Comparison of ENCODE assay signal across 9 cellular contexts in genomic region chr17:40070644-40070894, GRCh38. TPM values are rescaled to one million over a fixed set of nuclear protein-coding genes. Genes with fewer than 3 reads are reported as not detected.
A peak's percentile ranks its signal among the peaks of the same experiment; 100 is the strongest.
DNase-seq lines count a peak whose midpoint lies in the region; ATAC-seq and TF ChIP-seq lines count a peak whose summit lies in the region.
"Had no signal": no experiment of that assay in that cellular context is flagged by ENCODE, and none has a peak within 500 bp of the region (broad histone marks: within the 10 kb centered on the region; RNA-seq: fewer than 3 reads in every experiment).

No MANE protein-coding gene starts in this region.

- peak overlapping the region; percentile 88 for H2BK5ac ChIP-seq in neuronal stem cell (ENCODE audit: low read length)

- peak overlapping the region; percentile 87 for H2BK15ac ChIP-seq in neuronal stem cell (ENCODE audit: low read length)

- peaks cover 67% of the 10 kb centered on the region for H3K4me1 ChIP-seq in KMS-11 (ENCODE audit: low read depth, poor library complexity, severe bottlenecking)
- peaks cover 53 to 63% of the 10 kb centered on the region in 2 donors for H3K4me1 ChIP-seq in neuronal stem cell (ENCODE audit: control insufficient read depth in 2 of 2, insufficient read depth in 1 of 2, low read depth in 1 of 2, low read length in 2 of 2)

- H3K23ac ChIP-seq in neuronal stem cell (ENCODE audit: low read depth, low read length, poor library complexity), result peak overlapping the region; percentile 22

- peak overlapping the region; percentile 90 for H2BK120ac ChIP-seq in neuronal stem cell (ENCODE audit: low read depth, low read length)

- H3K79me2 ChIP-seq in KMS-11 (ENCODE audit: insufficient read depth, low read depth), result peaks cover 7% of the 10 kb centered on the region; the same call in 1 of the 2 replicates

- H3K9me3 ChIP-seq in neuronal stem cell (replicated peaks in 1 of 2; ENCODE audit: control insufficient read depth in 2 of 2, insufficient read depth in 1 of 2, low read depth in 1 of 2, low read length in 2 of 2), result no peaks in the 10 kb centered on the region

- peak overlapping the region; percentile 83 for H4K91ac ChIP-seq in neuronal stem cell (ENCODE audit: low read depth, low read length, poor library complexity)

- H3K14ac ChIP-seq in neuronal stem cell (ENCODE audit: low read length), result peak overlapping the region; percentile 90

- H3K4me2 ChIP-seq in KMS-11 (peak overlapping the region; percentile 99), neuronal stem cell (ENCODE audit: insufficient read depth, low read length, poor library complexity, severe bottlenecking) (no peak overlapping the region)

- peak overlapping the region; percentile 93 for H3K18ac ChIP-seq in neuronal stem cell (ENCODE audit: low read length)

- H2AK5ac ChIP-seq in neuronal stem cell (ENCODE audit: low read depth, low read length), result peak overlapping the region; percentile 88

- H3K4me3 ChIP-seq in KMS-11 (IDR thresholded peaks at IDR 0.05; ENCODE audit: insufficient read depth, low read depth, low read length) (no peak overlapping the region), coronary artery (peak overlapping the region; percentile 66), neuronal stem cell (ENCODE audit: low read length in 2 of 2) (no peak overlapping the region)

- H3K27ac ChIP-seq in 22Rv1 (peak overlapping the region; percentile 57; the same call in 1 of the 2 replicates), KMS-11 (peak overlapping the region; percentile 79), coronary artery (peak overlapping the region; percentile 93 to 98), neuronal stem cell (replicated peaks; ENCODE audit: low read length) (no peak overlapping the region)

- no peaks in the 10 kb centered on the region for H4K20me1 ChIP-seq in KMS-11 (ENCODE audit: insufficient read depth)

- H3K36me3 ChIP-seq in KMS-11 (ENCODE audit: insufficient read depth) (no peaks in the 10 kb centered on the region), neuronal stem cell (replicated peaks in 1 of 2; ENCODE audit: control insufficient read depth in 2 of 2, insufficient read depth in 2 of 2, low read length in 2 of 2) (peaks cover 0 to 6% of the 10 kb centered on the region in 2 donors)

- H3K4ac ChIP-seq in neuronal stem cell (ENCODE audit: low read length), result peak overlapping the region; percentile 71

- H3K27me3 ChIP-seq in KMS-11 (ENCODE audit: insufficient read depth, low read depth) (no peaks in the 10 kb centered on the region), neuronal stem cell (ENCODE audit: control insufficient read depth in 3 of 3, insufficient read depth in 3 of 3, low read depth in 1 of 3, low read length in 3 of 3) (no peaks in the 10 kb centered on the region)

- no peaks in the 10 kb centered on the region for H3K79me1 ChIP-seq in neuronal stem cell (ENCODE audit: low read depth, low read length)

- TF ChIP-seq CTCF in 22Rv1 (IDR thresholded peaks at IDR 0.05), result no peak
- TF ChIP-seq CTCF in KMS-11 (conservative IDR thresholded peaks at IDR 0.05; ENCODE audit: low read depth, low read length), result no peak
- TF ChIP-seq CTCF in coronary artery (IDR thresholded peaks at IDR 0.05), result no peak

- H2BK12ac ChIP-seq in neuronal stem cell (ENCODE audit: low read length), result peak overlapping the region; percentile 97

- no CpG with 5 or more reads among the region's 3 CpGs for WGBS in neuronal stem cell (ENCODE audit: extremely low coverage in 2 of 2, insufficient read length in 2 of 2, insufficient replicate concordance in 1 of 2), 2 donors

- H4K8ac ChIP-seq in neuronal stem cell (ENCODE audit: low read depth, low read length), result no peak overlapping the region

- ATAC-seq in GM21786 (IDR thresholded peaks at IDR 0.05; ENCODE audit: unreplicated experiment), result no peak

- H3K9ac ChIP-seq in KMS-11, result peak overlapping the region; percentile 62; the same call in 1 of the 2 replicates
- no peak overlapping the region for H3K9ac ChIP-seq in neuronal stem cell (ENCODE audit: low read depth, low read length, poor library complexity)

- DNase-seq in coronary artery (ENCODE audit: low spot score) (no peak), neuronal stem cell (ENCODE audit: low spot score) (no peak), NCI-H2196 treated with DMSO at 0.1 percent for 48 hours (lab: John Stamatoyannopoulos, UW; ENCODE audit: unreplicated experiment) (no peak), Ammon's horn (ENCODE audit: low spot score) (no peak)
- DNase-seq in activated CD4-positive, CD25-positive, alpha-beta regulatory T cell treated with anti-CD3 and anti-CD28 coated beads, Interleukin-2, amount 50 U/mL, for 72 hours, result no peak
- DNase-seq: stimulated activated CD4-positive, alpha-beta T cell treated with anti-CD3 and anti-CD28 coated beads, Interleukin-2, amount 100 ng/mL, for 24 hours had no signal

- peak overlapping the region; percentile 62; the same call in 1 of the 2 replicates for H2AFZ ChIP-seq in KMS-11 (ENCODE audit: low read depth)
- H2AFZ ChIP-seq in neuronal stem cell (ENCODE audit: low read length), result peak overlapping the region; percentile 18

RNA-seq across cellular contexts. Expression of gene THRA, which starts 7.8 kb away (rescaled TPM):
- polyA plus RNA-seq in neuronal stem cell (2013, experiment 1 of 2), result 13.2 TPM
- polyA plus RNA-seq in neuronal stem cell (2013, experiment 2 of 2), result 13.2 TPM

RNA-seq across cellular contexts. Expression of gene MED24, which starts 16.4 kb away (rescaled TPM):
- polyA plus RNA-seq in neuronal stem cell (2013, experiment 1 of 2), result 61.9 TPM
- polyA plus RNA-seq in neuronal stem cell (2013, experiment 2 of 2), result 61.2 TPM

RNA-seq across cellular contexts. Expression of gene NR1D1, which starts 29.8 kb away (rescaled TPM):
- polyA plus RNA-seq in neuronal stem cell (2013, experiment 1 of 2), result 5.0 TPM
- polyA plus RNA-seq in neuronal stem cell (2013, experiment 2 of 2), result 4.8 TPM

RNA-seq across cellular contexts. Expression of gene MSL1, which starts 51.2 kb away (rescaled TPM):
- 106 TPM for polyA plus RNA-seq in neuronal stem cell (2013, experiment 1 of 2)
- polyA plus RNA-seq in neuronal stem cell (2013, experiment 2 of 2), result 110 TPM

RNA-seq across cellular contexts. Expression of gene CSF3, which starts 55.3 kb away (rescaled TPM):
- polyA plus RNA-seq in neuronal stem cell (2013, experiment 1 of 2), result not detected
- polyA plus RNA-seq in neuronal stem cell (2013, experiment 2 of 2), result not detected
